8 cellular contexts compared by ENCODE assay signal in the genomic region with DNA sequence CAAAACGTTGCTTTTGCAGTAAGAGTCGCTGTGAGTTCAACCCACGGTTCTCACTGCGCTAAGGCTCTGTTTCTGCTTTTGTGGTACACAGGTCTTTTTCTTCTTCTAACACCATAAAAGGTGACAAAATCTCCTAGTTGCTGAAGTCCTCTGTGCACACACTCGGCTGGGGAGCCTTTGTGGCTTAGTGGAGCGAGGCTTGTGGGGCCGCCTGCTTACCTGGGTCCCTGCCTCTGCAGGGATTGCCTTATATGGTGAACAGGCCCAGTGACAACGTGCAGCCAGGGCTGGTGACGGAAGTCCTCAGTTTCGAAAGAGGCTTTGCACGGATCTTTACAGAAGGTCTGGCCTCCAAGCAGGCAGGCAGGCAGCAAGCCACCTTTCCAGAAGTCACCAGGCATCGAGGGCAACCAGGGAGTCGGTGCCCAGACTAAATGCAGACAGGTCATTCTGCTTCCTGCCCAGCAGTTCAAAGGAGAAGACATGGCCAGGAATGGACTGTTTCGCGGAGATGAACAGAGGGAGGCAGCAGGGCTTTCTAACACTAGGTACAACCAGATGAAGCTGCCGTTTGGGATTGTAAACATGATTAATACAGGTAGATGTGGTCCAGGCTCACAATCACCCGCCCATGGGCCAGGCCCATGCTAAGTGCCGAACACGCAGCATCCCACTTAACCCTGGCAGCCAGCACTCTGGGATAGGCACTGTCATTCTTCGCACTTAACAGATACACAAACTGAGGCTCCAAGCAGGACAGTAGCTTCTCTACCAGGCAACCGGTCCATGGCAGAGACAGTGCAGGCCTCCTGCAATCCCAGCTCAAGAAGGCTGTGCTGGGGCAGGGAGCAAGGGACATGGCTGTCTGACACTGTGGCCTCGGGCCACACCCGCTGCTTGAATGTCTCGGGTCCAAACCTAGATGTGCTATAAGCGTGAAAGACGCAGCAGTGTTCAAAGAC. TPM values are rescaled to one million over a fixed set of nuclear protein-coding genes. Genes with fewer than 3 reads are reported as not detected.
A peak's percentile ranks its signal among the peaks of the same experiment; 100 is the strongest.
DNase-seq lines count a peak whose midpoint lies in the region; ATAC-seq lines count a peak whose summit lies in the region.

No MANE protein-coding gene starts in this region.

- DNase-seq in DMS79 (lab: John Stamatoyannopoulos, UW) (peak; percentile 24), germinal center (ENCODE audit: low spot score) (peak; percentile 86), LoVo (ENCODE audit: low spot score) (no peak), NCI-H526 (lab: John Stamatoyannopoulos, UW) (no peak)
- DNase-seq in activated CD4-positive, alpha-beta T cell treated with anti-CD3 and anti-CD28 coated beads for 48 hours = peak; percentile 91
- peak; percentile 37 for DNase-seq in stimulated activated CD8-positive, alpha-beta memory T cell treated with anti-CD3 and anti-CD28 coated beads, Interleukin-15, amount 100 ng/mL, for 24 hours (ENCODE audit: low read depth)

- H3K9me3 Mint-ChIP-seq in IgD-negative memory B cell = no peaks in the 10 kb centered on the region

- H3K4me3 Mint-ChIP-seq in IgD-negative memory B cell = peak overlapping the region; percentile 12 to 80 (median 58)

- ATAC-seq in GM21423 (IDR thresholded peaks at IDR 0.05; ENCODE audit: unreplicated experiment) = peak; percentile 87

- H3K27me3 Mint-ChIP-seq in IgD-negative memory B cell = no peaks in the 10 kb centered on the region

- peaks cover 1% of the 10 kb centered on the region for H3K36me3 Mint-ChIP-seq in IgD-negative memory B cell

- H3K4me1 Mint-ChIP-seq in IgD-negative memory B cell = peaks cover 22 to 32% (median 31%) of the 10 kb centered on the region in 3 donors

- H3K27ac Mint-ChIP-seq in IgD-negative memory B cell = peak overlapping the region; percentile 41 to 95 (median 90)

RNA-seq across cellular contexts. Expression of a gene that starts 10.7 kb away (rescaled TPM):
- polyA plus RNA-seq in IgD-negative memory B cell = 8.2 TPM

Comparison
In these comparisons a context has a peak if more than half of its experiments do, and no peak if none do; other contexts are left out.
1. DNase-seq: peak in DMS79 (single experiment), activated CD4-positive, alpha-beta T cell treated with anti-CD3 and anti-CD28 coated beads for 48 hours (single experiment), germinal center (single experiment) and stimulated activated CD8-positive, alpha-beta memory T cell treated with anti-CD3 and anti-CD28 coated beads, Interleukin-15, amount 100 ng/mL, for 24 hours (single experiment); none in LoVo (single experiment) and NCI-H526 (0 of 2).